26 cellular contexts compared by ENCODE assay signal in the genomic region with DNA sequence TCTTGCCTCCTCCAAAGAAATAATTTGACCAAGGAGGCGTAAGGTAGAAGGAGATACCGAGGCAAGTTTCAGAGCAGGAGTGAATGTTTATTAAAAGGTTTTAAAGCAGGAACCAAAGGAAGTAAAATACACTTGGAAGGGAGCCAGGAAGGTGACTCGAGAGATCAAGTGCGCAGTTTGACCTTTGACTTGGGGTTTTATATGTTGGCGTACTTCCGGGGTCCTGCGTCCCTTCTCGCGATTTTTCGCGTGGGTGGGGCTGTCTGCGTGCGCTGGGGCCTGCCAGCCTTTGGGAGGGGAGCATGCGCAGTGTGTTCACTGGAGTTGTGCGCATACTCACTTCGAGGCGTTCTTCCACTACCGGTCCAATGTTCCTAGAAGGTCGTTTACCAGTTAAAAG.
"Had no signal": no experiment of that assay in that cellular context is flagged by ENCODE, and none has a peak within 500 bp of the region (broad histone marks: within the 10 kb centered on the region; RNA-seq: fewer than 3 reads in every experiment).

No MANE protein-coding gene starts in this region.

- H3K27ac Mint-ChIP-seq: activated CD4-positive, alpha-beta memory T cell treated with anti-CD3 and anti-CD28 coated beads for 36 hours; activated CD4-positive, alpha-beta T cell treated with anti-CD3 and anti-CD28 coated beads, Interleukin-2, amount 10 ng/mL, durations not matched to agents 7 days and 5 days; activated naive CD4-positive, alpha-beta T cell treated with anti-CD3 and anti-CD28 coated beads, Interleukin-2, amount 50 U/mL, for 72 hours; brain; T-helper 2 cell treated with Interferon-gamma antibody and Interleukin-4, amounts not matched to agents 5 μg/mL and 100 μg/mL, for 36 hours; WTC11 had no signal

- H3K4me1 Mint-ChIP-seq: activated CD4-positive, alpha-beta T cell treated with anti-CD3 and anti-CD28 coated beads, Interleukin-2, amount 10 ng/mL, durations not matched to agents 7 days and 5 days had no signal

- H3K27me3 Mint-ChIP-seq: activated CD4-positive, alpha-beta memory T cell treated with anti-CD3 and anti-CD28 coated beads for 36 hours; activated CD4-positive, alpha-beta T cell treated with anti-CD3 and anti-CD28 coated beads, Interleukin-2, amount 10 ng/mL, durations not matched to agents 7 days and 5 days had no signal

- DNase-seq: activated CD4-positive, alpha-beta memory T cell treated with anti-CD3 and anti-CD28 coated beads for 36 hours; activated CD4-positive, alpha-beta T cell treated with anti-CD3 and anti-CD28 coated beads, Interleukin-2, amount 10 ng/mL, durations not matched to agents 7 days and 5 days; activated CD4-positive, CD25-positive, alpha-beta regulatory T cell treated with anti-CD3 and anti-CD28 coated beads, Interleukin-2, amount 50 U/mL, for 72 hours; activated CD8-positive, alpha-beta memory T cell treated with anti-CD3 and anti-CD28 coated beads for 24 hours; activated naive CD4-positive, alpha-beta T cell treated with Interleukin-2 at 50 U/mL for 16 hours; activated T-cell treated with anti-CD3 and anti-CD28 coated beads, Interleukin-2, amount 50 U/mL, for 4 hours; amygdala; MG63; MV-4-11; NCI-H1092 treated with DMSO at 0.1 percent for 48 hours; NCI-H1417 treated with DMSO at 0.1 percent for 48 hours; NCI-H1694; NCI-H2029; NCI-H2107; NCI-H345; NCI-H510A; NCI-H526 treated with DMSO at 0.1 percent for 48 hours; NCI-H82; Right ventricle myocardium superior; RPMI8226; SJCRH30; SW 1271 had no signal

- H3K36me3 Mint-ChIP-seq: activated CD4-positive, alpha-beta memory T cell treated with anti-CD3 and anti-CD28 coated beads for 36 hours; brain had no signal

- H3K27ac ChIP-seq: SJCRH30 had no signal

- H3K4me3 Mint-ChIP-seq: activated CD4-positive, alpha-beta memory T cell treated with anti-CD3 and anti-CD28 coated beads for 36 hours; activated CD4-positive, alpha-beta T cell treated with anti-CD3 and anti-CD28 coated beads, Interleukin-2, amount 10 ng/mL, durations not matched to agents 7 days and 5 days; activated T-cell treated with anti-CD3 and anti-CD28 coated beads, Interleukin-2, amount 50 U/mL, for 4 hours; brain; T-helper 2 cell treated with Interferon-gamma antibody and Interleukin-4, amounts not matched to agents 5 μg/mL and 100 μg/mL, for 36 hours; WTC11 had no signal

- H3K36me3 ChIP-seq: MG63, SJCRH30 had no signal

- H3K4me1 ChIP-seq: SJCRH30 had no signal

- H3K9me3 ChIP-seq: MG63, SJCRH30 had no signal

- H3K4me3 ChIP-seq: MG63, SJCRH30 had no signal

- H3K27me3 ChIP-seq: SJCRH30 had no signal
